In the genomic region with DNA sequence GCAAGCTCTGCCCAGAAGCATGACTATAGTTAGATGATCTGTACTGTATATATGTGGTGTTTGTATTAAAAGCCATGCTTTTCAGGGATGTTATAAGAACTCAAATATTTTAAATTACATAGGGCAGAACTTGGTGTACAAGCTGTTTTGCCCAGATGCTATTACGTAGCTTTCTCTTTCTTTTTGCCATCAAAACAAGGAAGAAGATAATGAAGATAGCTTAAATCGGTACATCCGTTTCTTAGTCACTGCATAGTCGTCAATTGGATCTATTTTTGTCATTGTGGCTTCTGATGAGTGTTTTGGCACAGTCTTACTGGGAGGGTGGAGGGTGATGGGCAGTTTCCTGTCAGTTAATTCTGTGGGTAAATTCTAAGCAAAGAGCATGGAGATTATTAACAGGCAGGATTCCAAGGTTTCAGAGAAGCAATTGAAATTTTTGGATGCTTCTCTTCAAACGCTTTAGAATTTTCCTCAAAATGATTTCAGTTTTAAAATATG, we compare ENCODE assay signal across 8 cellular contexts.
DNase-seq lines count a peak whose midpoint lies in the region; ATAC-seq and TF ChIP-seq lines count a peak whose summit lies in the region.

No MANE protein-coding gene starts in this region.

- no peak for TF ChIP-seq CTCF in brain microvascular endothelial cell (IDR thresholded peaks at IDR 0.05; ENCODE audit: low read depth, low read length, missing control alignments)
- TF ChIP-seq CTCF in GM23338 (conservative IDR thresholded peaks at IDR 0.05; ENCODE audit: low read depth in 2 of 2), result no peak

- peak; percentile 93 for ATAC-seq in GM21576 (IDR thresholded peaks at IDR 0.05; ENCODE audit: unreplicated experiment)
- ATAC-seq in GM23338, result no peak

- H3K9me3 Mint-ChIP-seq in GM23338, result no peaks in the 10 kb centered on the region

- no peaks in the 10 kb centered on the region for H3K4me1 ChIP-seq in GM23338 (ENCODE audit: insufficient read depth)

- no peak overlapping the region for H3K4me2 ChIP-seq in GM23338

- H3K9me3 ChIP-seq in KOPT-K1 (ENCODE audit: insufficient read depth, low read length, poor library complexity, severe bottlenecking), result peaks cover 24% of the 10 kb centered on the region

- H3K36me3 Mint-ChIP-seq in GM23338 (ENCODE audit: low read depth), result peaks cover 3% of the 10 kb centered on the region; the same call in 2 of the 3 replicates

- H4K20me1 ChIP-seq in GM23338 (replicated peaks; ENCODE audit: insufficient read depth), result no peaks in the 10 kb centered on the region

- peak overlapping the region; percentile 89 for H3K27ac ChIP-seq in KOPT-K1 (ENCODE audit: low read depth, low read length, poor library complexity, severe bottlenecking)
- H3K27ac ChIP-seq in brain microvascular endothelial cell, result peak overlapping the region; percentile 72
- H3K27ac ChIP-seq in GM23338 (ENCODE audit: low read depth), result no peak overlapping the region

- no peak overlapping the region for H3K27ac Mint-ChIP-seq in GM23338

- no peaks in the 10 kb centered on the region; the same call in 1 of the 2 replicates for H3K9me2 ChIP-seq in GM23338 (ENCODE audit: insufficient read depth)

- H3K36me3 ChIP-seq in KOPT-K1 (ENCODE audit: insufficient read depth, low read length) (no peaks in the 10 kb centered on the region), brain microvascular endothelial cell (replicated peaks) (no peaks in the 10 kb centered on the region), GM23338 (ENCODE audit: insufficient read depth) (no peaks in the 10 kb centered on the region)

- H3K4me3 Mint-ChIP-seq in GM23338, result no peak overlapping the region

- peaks cover 4% of the 10 kb centered on the region; the same call in 1 of the 3 replicates for H3K4me1 Mint-ChIP-seq in GM23338

- no peak overlapping the region for H2AFZ ChIP-seq in GM23338

- H3K79me2 ChIP-seq in GM23338 (replicated peaks; ENCODE audit: insufficient read depth), result no peaks in the 10 kb centered on the region

- H3K27me3 ChIP-seq in brain microvascular endothelial cell (replicated peaks) (no peaks in the 10 kb centered on the region), GM23338 (ENCODE audit: insufficient read depth) (no peaks in the 10 kb centered on the region)

- in situ Hi-C loops in brain microvascular endothelial cell (cut with HindIII; ENCODE audit: low pct_ligation_motif_present, low sequenced_read_pairs), result no loop called here

- no peaks in the 10 kb centered on the region for H3F3A ChIP-seq in GM23338 (replicated peaks; ENCODE audit: low read depth)

- no peaks in the 10 kb centered on the region for H3K27me3 Mint-ChIP-seq in GM23338 (ENCODE audit: insufficient read depth, low read depth, poor library complexity)

- H3K4me3 ChIP-seq in brain microvascular endothelial cell (ENCODE audit: low read depth, low read length) (peak overlapping the region; percentile 26), GM23338 (no peak overlapping the region)

- DNase-seq in Daoy (ENCODE audit: low read depth), result peak; percentile 74
- peak; percentile 34 to 87 for DNase-seq in SW 1271 (lab: John Stamatoyannopoulos, UW)
- peak; percentile 94 for DNase-seq in brain microvascular endothelial cell
- DNase-seq in medulla oblongata (ENCODE audit: extremely low spot score), result peak; percentile 60
- DNase-seq in stimulated activated CD8-positive, alpha-beta memory T cell treated with anti-CD3 and anti-CD28 coated beads, Interleukin-7, amount 100 ng/mL, for 24 hours (ENCODE audit: low read depth), result peak; percentile 11
- no peak for DNase-seq in GM23338 (ENCODE audit: low spot score)

TF ChIP-seq in GM23338, 12 proteins besides CTCF, POLR2A, EP300 and RAD21:
- TF ChIP-seq, protein P1, sequence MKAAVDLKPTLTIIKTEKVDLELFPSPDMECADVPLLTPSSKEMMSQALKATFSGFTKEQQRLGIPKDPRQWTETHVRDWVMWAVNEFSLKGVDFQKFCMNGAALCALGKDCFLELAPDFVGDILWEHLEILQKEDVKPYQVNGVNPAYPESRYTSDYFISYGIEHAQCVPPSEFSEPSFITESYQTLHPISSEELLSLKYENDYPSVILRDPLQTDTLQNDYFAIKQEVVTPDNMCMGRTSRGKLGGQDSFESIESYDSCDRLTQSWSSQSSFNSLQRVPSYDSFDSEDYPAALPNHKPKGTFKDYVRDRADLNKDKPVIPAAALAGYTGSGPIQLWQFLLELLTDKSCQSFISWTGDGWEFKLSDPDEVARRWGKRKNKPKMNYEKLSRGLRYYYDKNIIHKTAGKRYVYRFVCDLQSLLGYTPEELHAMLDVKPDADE (IDR thresholded peaks at IDR 0.05), result no peak
- no peak for TF ChIP-seq JUNB (IDR thresholded peaks at IDR 0.05; ENCODE audit: unreplicated experiment)
- no peak for TF ChIP-seq POLR2AphosphoS5 (IDR thresholded peaks at IDR 0.05; ENCODE audit: low read depth)
- no peak for TF ChIP-seq STAT1 (IDR thresholded peaks at IDR 0.05; ENCODE audit: unreplicated experiment)
- TF ChIP-seq EZH2phosphoT487 (IDR thresholded peaks at IDR 0.05; ENCODE audit: unreplicated experiment), result no peak
- TF ChIP-seq ZNF331 (CRISPR knock-in tag; IDR thresholded peaks at IDR 0.05; ENCODE audit: low read depth), result no peak
- no peak for TF ChIP-seq REST (IDR thresholded peaks at IDR 0.05; ENCODE audit: unreplicated experiment)
